Comparison of ENCODE assay signal across 13 cellular contexts in genomic region chr13:21134475-21134874, GRCh38. TPM values are rescaled to one million over a fixed set of nuclear protein-coding genes. Genes with fewer than 3 reads are reported as not detected.
DNase-seq lines count a peak whose midpoint lies in the region; ATAC-seq, FAIRE-seq and TF ChIP-seq lines count a peak whose summit lies in the region.
"Had no signal": no experiment of that assay in that cellular context is flagged by ENCODE, and none has a peak within 500 bp of the region (broad histone marks: within the 10 kb centered on the region; RNA-seq: fewer than 3 reads in every experiment).

No MANE protein-coding gene starts in this region.

- peaks cover 9% of the 10 kb centered on the region for H3K9me3 Mint-ChIP-seq in GM23338
- H3K9me3 Mint-ChIP-seq: CD8-positive, alpha-beta T cell had no signal

- H3K4me3 Mint-ChIP-seq in GM23338 = no peak overlapping the region
- H3K4me3 Mint-ChIP-seq: CD14-positive monocyte; CD8-positive, alpha-beta T cell had no signal

- H3K27ac Mint-ChIP-seq in GM23338 = no peak overlapping the region
- H3K27ac Mint-ChIP-seq: CD8-positive, alpha-beta T cell had no signal

- POLR2A ChIA-PET in A549 (lab: Yijun Ruan, JAX) (no interaction called here), RWPE1 (lab: Yijun Ruan, JAX; ENCODE audit: low non-redundant PET) (no interaction called here)

- CTCF ChIA-PET in A549 (lab: Yijun Ruan, JAX) = interaction anchor here (2.9 kb wide), 1 partner anchor 192 kb away, joined by 24 read pairs; no protein-coding TSS in a partner anchor
- CTCF ChIA-PET in RWPE1 (lab: Yijun Ruan, JAX) = interaction anchor here (0.7 kb wide), 1 partner anchor 191 kb away, joined by 3 read pairs; no protein-coding TSS in a partner anchor

- H3K27me3 ChIP-seq in GM23338 (ENCODE audit: insufficient read depth) = no peaks in the 10 kb centered on the region

- 0 out of 2 replicates have a peak, but pooled peaks cover 5% of the 10 kb centered on the region for H3F3A ChIP-seq in GM23338 (replicated peaks; ENCODE audit: low read depth)

- H3K9me2 ChIP-seq in GM23338 (ENCODE audit: insufficient read depth) = no peaks in the 10 kb centered on the region

- H3K36me3 ChIP-seq in GM23338 (ENCODE audit: insufficient read depth) = no peaks in the 10 kb centered on the region

- no peak overlapping the region for H3K4me3 ChIP-seq in A549
- H3K4me3 ChIP-seq in GM23338 = no peak overlapping the region

- no peak for TF ChIP-seq RAD21 in A549 (conservative IDR thresholded peaks at IDR 0.05 in 1 of 2, IDR thresholded peaks at IDR 0.05 in 1 of 2)

- peaks cover 21% of the 10 kb centered on the region for H3K4me1 Mint-ChIP-seq in GM23338

- H2AFZ ChIP-seq in GM23338 = no peak overlapping the region

- peak overlapping the region in 1 of 2 experiments; percentile 53; a peak in 2 of 6 replicates for H3K27ac ChIP-seq in A549
- 0 out of 2 replicates have a peak overlapping the region, but pooled peaks have one; percentile 40 for H3K27ac ChIP-seq in GM23338 (ENCODE audit: low read depth)
- H3K27ac ChIP-seq in RWPE1 = peak overlapping the region; percentile 63
- H3K27ac ChIP-seq: HL-60 had no signal

- ATAC-seq in A549 (no peak), GM23338 (no peak), left colon (peak; percentile 13), GM19035 (IDR thresholded peaks at IDR 0.05; ENCODE audit: unreplicated experiment) (no peak)
- no peak for ATAC-seq in activated CD4-positive, CD25-positive, alpha-beta regulatory T cell treated with anti-CD3 and anti-CD28 coated beads, Interleukin-2, amount 50 U/mL, for 24 hours
- ATAC-seq: CD8-positive, alpha-beta T cell had no signal

- H3K4me2 ChIP-seq in A549 = peak overlapping the region; percentile 43; the same call in 2 of the 3 replicates
- H3K4me2 ChIP-seq in GM23338 = no peak overlapping the region

- H3K4me1 ChIP-seq in A549 (peaks cover 15% of the 10 kb centered on the region; the same call in 2 of the 3 replicates), GM23338 (ENCODE audit: insufficient read depth) (peaks cover 4% of the 10 kb centered on the region; the same call in 1 of the 2 replicates)

- H3K27me3 Mint-ChIP-seq in GM23338 (ENCODE audit: insufficient read depth, low read depth, poor library complexity) = peaks cover 6% of the 10 kb centered on the region

- H3K36me3 Mint-ChIP-seq in GM23338 (ENCODE audit: low read depth) = 0 out of 3 replicates have a peak, but pooled peaks cover 5% of the 10 kb centered on the region
- H3K36me3 Mint-ChIP-seq: CD14-positive monocyte; CD8-positive, alpha-beta T cell had no signal

- H3K9me3 ChIP-seq in A549 = no peaks in the 10 kb centered on the region

- TF ChIP-seq CTCF in A549 (IDR thresholded peaks at IDR 0.05) = no peak
- TF ChIP-seq CTCF in GM23338 (conservative IDR thresholded peaks at IDR 0.05; ENCODE audit: low read depth in 2 of 2) = no peak
- TF ChIP-seq CTCF in RWPE1 (conservative IDR thresholded peaks at IDR 0.05; ENCODE audit: low read depth) = no peak

- H4K20me1 ChIP-seq in GM23338 (replicated peaks; ENCODE audit: insufficient read depth) = no peaks in the 10 kb centered on the region

- intact Hi-C loops in left colon (cut with DNase I, micrococcal nuclease) = loop anchor here in 1 of 2 donors (10.0 kb wide), 1 partner anchor 190 kb away; no protein-coding TSS in a partner anchor

- no peak for TF ChIP-seq EP300 in A549 (IDR thresholded peaks at IDR 0.05)

- DNase-seq in A549 (ENCODE audit: low read depth in 1 of 2, low spot score in 1 of 2) (no peak), GM23338 (ENCODE audit: low spot score) (no peak), RWPE1 (ENCODE audit: low spot score) (no peak), left colon (no peak), NCI-H2196 treated with DMSO at 0.1 percent for 48 hours (lab: John Stamatoyannopoulos, UW; ENCODE audit: unreplicated experiment) (no peak)
- DNase-seq: CD8-positive, alpha-beta T cell; COR-L47; DND-41; GDM1 had no signal

- H3K79me2 ChIP-seq in GM23338 (replicated peaks; ENCODE audit: insufficient read depth) = no peaks in the 10 kb centered on the region

- WGBS in A549 (ENCODE audit: missing lambda C conversion rate) = 49% methylated on average over 5 of the region's 5 CpGs

- no peak for FAIRE-seq in A549 (lab: Jason Lieb, UNC)

- TF ChIP-seq POLR2A in A549 (IDR thresholded peaks at IDR 0.05; ENCODE audit: low read length) = no peak

TF ChIP-seq in A549, 52 proteins besides CTCF, POLR2A, EP300 and RAD21 (continues in another document):
- TF ChIP-seq HOXB5 (CRISPR knock-in tag; IDR thresholded peaks at IDR 0.05) (no peak), NFE2L2 (conservative IDR thresholded peaks at IDR 0.05; ENCODE audit: low read length) (no peak), HDAC2 (IDR thresholded peaks at IDR 0.05) (no peak), TFCP2L1 (CRISPR knock-in tag; IDR thresholded peaks at IDR 0.05) (no peak), CEBPB (IDR thresholded peaks at IDR 0.05) (no peak), EHMT2 (IDR thresholded peaks at IDR 0.05; ENCODE audit: low read depth) (no peak), RFX5 (IDR thresholded peaks at IDR 0.05) (no peak), SMC3 (IDR thresholded peaks at IDR 0.05) (no peak), ATOH8 (CRISPR knock-in tag; IDR thresholded peaks at IDR 0.05; ENCODE audit: low read depth) (no peak), CBX8 (IDR thresholded peaks at IDR 0.05) (no peak), FOXS1 (CRISPR knock-in tag; IDR thresholded peaks at IDR 0.05) (no peak), NPAS2 (CRISPR knock-in tag; IDR thresholded peaks at IDR 0.05; ENCODE audit: borderline replicate concordance) (no peak), MAFK (IDR thresholded peaks at IDR 0.05; ENCODE audit: partially characterized antibody) (no peak), HEYL (CRISPR knock-in tag; IDR thresholded peaks at IDR 0.05) (no peak), PHF8 (IDR thresholded peaks at IDR 0.05; ENCODE audit: borderline replicate concordance, low read depth) (no peak)

TF ChIP-seq in GM23338, 12 proteins besides CTCF, POLR2A, EP300 and RAD21 (continues in another document):
- TF ChIP-seq ZNF114 (CRISPR knock-in tag; IDR thresholded peaks at IDR 0.05) (no peak), POLR2AphosphoS5 (IDR thresholded peaks at IDR 0.05; ENCODE audit: low read depth) (no peak)

RNA-seq across cellular contexts. Expression of gene SAP18, which starts 5.4 kb away (rescaled TPM):
- polyA plus RNA-seq in A549 (2011; rRNA removed) = 103 and 124 TPM in 2 replicates
- 24.9 and 30.0 TPM in 2 replicates for polyA plus RNA-seq in A549 (2012; cell fraction: cytosol; rRNA removed)
- 7.3 and 13.0 TPM in 2 replicates for polyA plus RNA-seq in A549 (2012; cell fraction: nucleus; rRNA removed)
- polyA plus RNA-seq in A549 (2017; fragmentation: RNase III; extraction: RNeasy Plus Mini Kit Qiagen cat#74134 plus additional on column Dnase treatment) = 67.9 to 77.6 TPM (median 72.2 TPM) in 3 replicates
- polyA minus RNA-seq in A549 (2011; rRNA and poly(A)+ RNA removed) = 6.5 and 8.2 TPM in 2 replicates
- total RNA-seq in GM23338 (2014; rRNA removed; shearing (Covaris generic)) = 87.5 and 129 TPM in 2 replicates
- 1,174 and 1,292 TPM in 2 replicates for polyA plus RNA-seq in GM23338 (2016; fragmentation: Nextera tagmentation; extraction: Ambion mirVana)
- total RNA-seq in left colon = 100 to 1,000 TPM; 192 to 200 TPM

RNA-seq across cellular contexts. Expression of gene SKA3, which starts 41.9 kb away (rescaled TPM):
- polyA plus RNA-seq in A549 (2011; rRNA removed) (15.7 and 19.2 TPM in 2 replicates), A549 (2017; fragmentation: RNase III; extraction: RNeasy Plus Mini Kit Qiagen cat#74134 plus additional on column Dnase treatment) (12.1 to 15.3 TPM (median 13.5 TPM) in 3 replicates), GM23338 (2016; fragmentation: Nextera tagmentation; extraction: Ambion mirVana) (179 TPM in 2 replicates)
- 8.9 and 9.1 TPM in 2 replicates for polyA plus RNA-seq in A549 (2012; cell fraction: cytosol; rRNA removed)
- 3.8 and 6.0 TPM in 2 replicates for polyA plus RNA-seq in A549 (2012; cell fraction: nucleus; rRNA removed)
- polyA minus RNA-seq in A549 (2011; rRNA and poly(A)+ RNA removed) = 5.3 and 6.2 TPM in 2 replicates
- 65.9 and 70.2 TPM in 2 replicates for total RNA-seq in GM23338 (2014; rRNA removed; shearing (Covaris generic))
- 1 to 10 TPM; 1.7 to 6.3 TPM for total RNA-seq in left colon

RNA-seq across cellular contexts. Expression of gene MRPL57, which starts 42.0 kb away (rescaled TPM):
- 19.2 and 23.0 TPM in 2 replicates for polyA plus RNA-seq in A549 (2011; rRNA removed)
- 30.4 and 37.2 TPM in 2 replicates for polyA plus RNA-seq in A549 (2012; cell fraction: cytosol; rRNA removed)
- 19.3 and 23.8 TPM in 2 replicates for polyA plus RNA-seq in A549 (2012; cell fraction: nucleus; rRNA removed)
- polyA plus RNA-seq in A549 (2017; fragmentation: RNase III; extraction: RNeasy Plus Mini Kit Qiagen cat#74134 plus additional on column Dnase treatment) = 21.3 to 22.9 TPM (median 22.5 TPM) in 3 replicates
- polyA minus RNA-seq in A549 (2011; rRNA and poly(A)+ RNA removed) = 4.0 and 4.1 TPM in 2 replicates
- 39.5 and 41.6 TPM in 2 replicates for total RNA-seq in GM23338 (2014; rRNA removed; shearing (Covaris generic))
- 110 and 119 TPM in 2 replicates for polyA plus RNA-seq in GM23338 (2016; fragmentation: Nextera tagmentation; extraction: Ambion mirVana)
- total RNA-seq in left colon = 10 to 100 TPM; 15.2 TPM
